ENCODE assay signal across 20 cellular contexts in genomic region chr14:25056688-25057078, GRCh38. TPM values are rescaled to one million over a fixed set of nuclear protein-coding genes. Genes with fewer than 3 reads are reported as not detected.
DNase-seq lines count a peak whose midpoint lies in the region; ATAC-seq, FAIRE-seq and TF ChIP-seq lines count a peak whose summit lies in the region.
"Had no signal": no experiment of that assay in that cellular context is flagged by ENCODE, and none has a peak within 500 bp of the region (broad histone marks: within the 10 kb centered on the region; RNA-seq: fewer than 3 reads in every experiment).

No MANE protein-coding gene starts in this region.

- POLR2A ChIA-PET in GM12878 (lab: Charles Lee): interaction anchor here (0.5 kb wide), 1 partner anchor 359 kb away, joined by 4 read pairs; no protein-coding TSS in a partner anchor

- DNase-seq in EL (peak; percentile 17), HCEC 1CT (peak; percentile 32), GM12878 (ENCODE audit: low read depth, low spot score) (no peak), midbrain (lab: John Stamatoyannopoulos, UW) (peak; percentile 42), uterus (no peak), NCI-H2081 (lab: John Stamatoyannopoulos, UW) (no peak)
- DNase-seq: ACHN; activated CD4-positive, alpha-beta T cell treated with anti-CD3 and anti-CD28 coated beads for 36 hours; activated naive CD4-positive, alpha-beta T cell treated with anti-CD3 and anti-CD28 coated beads, Interleukin-2, amount 10 ng/mL, durations not matched to agents 7 days and 5 days; activated T-cell treated with anti-CD3 and anti-CD28 coated beads, Interleukin-2, amount 50 U/mL, for 72 hours; dermis blood vessel endothelial cell; KBM-7; NCI-H1694 treated with DMSO at 0.1 percent for 48 hours; NCI-H526 treated with DMSO at 0.1 percent for 48 hours; OCI-M1; testis had no signal

- BruUV-seq in GM12878 (replicated peaks; lab: Mats Ljungman, UMichigan): no TSS peak

- CTCF ChIA-PET in GM12878 (lab: Yijun Ruan, JAX): interaction anchor here (0.7 to 1.8 kb wide), 12 partner anchors 11 to 347 kb away, joined by 3 to 12 read pairs (median 4); no protein-coding TSS in a partner anchor

- H3K4me3 ChIP-seq in GM12878 (no peak overlapping the region), uterus (no peak overlapping the region)
- H3K4me3 ChIP-seq: hepatocyte, testis had no signal

- H3K4me2 ChIP-seq in GM12878 (ENCODE audit: control insufficient read depth, insufficient read depth): no peak overlapping the region
- H3K4me2 ChIP-seq: hepatocyte had no signal

- no peaks in the 10 kb centered on the region for H3K79me2 ChIP-seq in GM12878 (ENCODE audit: control insufficient read depth, insufficient read depth, low read length)

- FAIRE-seq in GM12878 (lab: Jason Lieb, UNC): no peak

- intact Hi-C loops in GM12878 (cut with micrococcal nuclease; ENCODE audit: unreplicated experiment): no loop called here
- intact Hi-C loops in uterus (cut with DNase I; ENCODE audit: low total_unique reads): no loop called here

- H3K27ac ChIP-seq in GM12878 (ENCODE audit: control insufficient read depth, insufficient read depth): no peak overlapping the region
- H3K27ac ChIP-seq in uterus: no peak overlapping the region
- H3K27ac ChIP-seq: hepatocyte, testis had no signal

- peaks cover 0 to 7% of the 10 kb centered on the region in 2 experiments; a peak in 1 of 4 replicates for H3K27me3 ChIP-seq in GM12878 (replicated peaks in 1 of 2; ENCODE audit: control insufficient read depth in 2 of 2, insufficient read depth in 2 of 2, low read length in 1 of 2)
- no peaks in the 10 kb centered on the region for H3K27me3 ChIP-seq in uterus
- H3K27me3 ChIP-seq: hepatocyte, testis had no signal

- in situ Hi-C loops in GM12878 (cut with MboI): no loop called here

- H3K36me3 ChIP-seq in GM12878 (ENCODE audit: control insufficient read depth in 2 of 2, insufficient read depth in 2 of 2, low read length in 1 of 2) (no peaks in the 10 kb centered on the region), uterus (no peaks in the 10 kb centered on the region)

- no peak overlapping the region for H3K9ac ChIP-seq in GM12878 (ENCODE audit: control insufficient read depth, insufficient read depth, low read length)

- TF ChIP-seq CTCF in GM12878 (IDR thresholded peaks at IDR 0.05 in 2 of 3, conservative IDR thresholded peaks at IDR 0.05 in 1 of 3; ENCODE audit: control insufficient read depth in 2 of 3, extremely low read depth in 1 of 3, insufficient read depth in 1 of 3, low read depth in 3 of 3, low read length in 3 of 3) (no peak), uterus (IDR thresholded peaks at IDR 0.05) (no peak)

- no peak overlapping the region for H2AFZ ChIP-seq in GM12878 (ENCODE audit: control insufficient read depth, low read depth, low read length)
- H2AFZ ChIP-seq: hepatocyte had no signal

- SMC1A ChIA-PET in GM12878 (lab: Charles Lee; ENCODE audit: uncharacterized antibody, unreplicated experiment): interaction anchor here (0.7 to 3.8 kb wide), 16 partner anchors 10 to 250 kb away, joined by 3 to 19 read pairs (median 6); no protein-coding TSS in a partner anchor

- no peak for TF ChIP-seq POLR2A in GM12878 (IDR thresholded peaks at IDR 0.05; ENCODE audit: low read depth, low read length)
- no peak for TF ChIP-seq POLR2A in uterus (IDR thresholded peaks at IDR 0.05)

- 0% methylated on average over 1 of the region's 1 CpG for WGBS in GM12878 (ENCODE audit: insufficient coverage, insufficient replicate concordance, low lambda C conversion rate, missing lambda C conversion rate)

- no peak for TF ChIP-seq RAD21 in GM12878 (IDR thresholded peaks at IDR 0.05; ENCODE audit: insufficient read depth, low read depth, low read length)

- no peaks in the 10 kb centered on the region for H4K20me1 ChIP-seq in GM12878 (ENCODE audit: control insufficient read depth, insufficient read depth)

- peak; percentile 79 for ATAC-seq in GM12878
- no peak for ATAC-seq in GM21526 (IDR thresholded peaks at IDR 0.05; ENCODE audit: low FRiP score, unreplicated experiment)
- ATAC-seq in HG03175 (IDR thresholded peaks at IDR 0.05; ENCODE audit: unreplicated experiment): no peak
- ATAC-seq: activated CD4-positive, alpha-beta T cell treated with anti-CD3 and anti-CD28 coated beads for 36 hours; activated T-cell treated with anti-CD3 and anti-CD28 coated beads, Interleukin-2, amount 50 U/mL, for 72 hours; Right ventricle myocardium inferior had no signal

- H3K9me3 ChIP-seq in GM12878 (replicated peaks; ENCODE audit: control insufficient read depth, insufficient read depth, low read length) (no peaks in the 10 kb centered on the region), uterus (no peaks in the 10 kb centered on the region)
- H3K9me3 ChIP-seq: testis had no signal

- H3K4me1 ChIP-seq in GM12878 (ENCODE audit: control insufficient read depth, insufficient read depth, low read length) (no peaks in the 10 kb centered on the region), uterus (no peaks in the 10 kb centered on the region)
- H3K4me1 ChIP-seq: testis had no signal

- RAD21 ChIA-PET in GM12878 (lab: Charles Lee; ENCODE audit: unreplicated experiment): interaction anchor here (0.5 to 1.8 kb wide), 8 partner anchors 10 to 130 kb away, joined by 3 to 5 read pairs (median 4); no protein-coding TSS in a partner anchor

- no peak for TF ChIP-seq EP300 in GM12878 (IDR thresholded peaks at IDR 0.05; ENCODE audit: borderline replicate concordance in 1 of 2, control insufficient read depth in 1 of 2, low read depth in 2 of 2, low read length in 2 of 2)

TF ChIP-seq in GM12878, 131 proteins besides CTCF, POLR2A, EP300 and RAD21:
- TF ChIP-seq RUNX3 (IDR thresholded peaks at IDR 0.05; ENCODE audit: low read length): 0 out of 2 replicates have a peak, but pooled peaks have one; percentile 9
- TF ChIP-seq EZH2 (IDR thresholded peaks at IDR 0.05; ENCODE audit: borderline replicate concordance, control insufficient read depth, low read depth, low read length): no peak
- 0 out of 2 replicates have a peak, but pooled peaks have one; percentile 52 for TF ChIP-seq RFX5 (IDR thresholded peaks at IDR 0.05; ENCODE audit: low read depth, low read length)
TF ChIP-seq in GM12878: peak in this region for 2.

RNA-seq across cellular contexts. Expression of gene STXBP6, which starts 6.7 kb away (rescaled TPM):
- 12.3 and 12.7 TPM in 2 replicates for total RNA-seq in GM12878 (2013; cell fraction: nucleolus; rRNA removed)
- total RNA-seq in GM12878 (2014; rRNA removed): 1.9 and 2.0 TPM in 2 replicates
- total RNA-seq in GM12878 (2014; rRNA removed; fragmentation: Illumina TruSeq; extraction: Trizol): 1.6 and 1.8 TPM in 2 replicates
- 1.5 and 1.7 TPM in 2 replicates for total RNA-seq in GM12878 (2021)
- 1.5 TPM for polyA plus RNA-seq in GM12878 (2011; ENCODE audit: low read depth)
- polyA plus RNA-seq in GM12878 (2011; rRNA removed): 47.3 and 58.0 TPM in 2 replicates
- polyA plus RNA-seq in GM12878 (2011; cell fraction: cytosol; rRNA removed): 22.5 and 28.7 TPM in 2 replicates
- polyA plus RNA-seq in GM12878 (2011; cell fraction: nucleus; rRNA removed): 18.2 and 19.0 TPM in 2 replicates
- 2.4 and 4.4 TPM in 2 replicates for polyA plus RNA-seq in GM12878 (2012)
- 0.71 and 2.0 TPM in 2 replicates for polyA plus RNA-seq in GM12878 (2014; fragmentation: Illumina TruSeq; extraction: Trizol)
- polyA plus RNA-seq in GM12878 (2014; fragmentation: Nextera tagmentation; extraction: Ambion mirVana): 1 to 10 TPM; 1.2 to 1.8 TPM
- 1.8 TPM in 2 replicates for polyA plus RNA-seq in GM12878 (2014; rRNA removed)
- 1 to 10 TPM; 1.9 to 2.8 TPM for polyA plus RNA-seq in GM12878 (2016; fragmentation: Nextera tagmentation; extraction: Ambion mirVana)
- polyA minus RNA-seq in GM12878 (2011; rRNA and poly(A)+ RNA removed): 21.7 and 26.0 TPM in 2 replicates
- 5.1 and 6.0 TPM in 2 replicates for polyA minus RNA-seq in GM12878 (2011; cell fraction: cytosol; rRNA and poly(A)+ RNA removed)
- 17.7 and 24.8 TPM in 2 replicates for polyA minus RNA-seq in GM12878 (2011; cell fraction: nucleus; rRNA and poly(A)+ RNA removed)
- 10 to 100 TPM; 11.9 to 30.5 (median 14.6) TPM for total RNA-seq in uterus
- total RNA-seq: activated CD4-positive, alpha-beta T cell treated with anti-CD3 and anti-CD28 coated beads for 36 hours; activated T-cell treated with anti-CD3 and anti-CD28 coated beads, Interleukin-2, amount 50 U/mL, for 72 hours had no signal

Comparison
In these comparisons a context has a peak if more than half of its experiments do, and no peak if none do; other contexts are left out.
1. DNase-seq: peak in EL (single experiment), HCEC 1CT (single experiment) and midbrain (single experiment); none in GM12878 (single experiment), uterus (0 of 2) and NCI-H2081 (0 of 2).